ENCODE assay signal across 31 cellular contexts in genomic region chr3:159219231-159219630, GRCh38.
"Had no signal": no experiment of that assay in that cellular context is flagged by ENCODE, and none has a peak within 500 bp of the region (broad histone marks: within the 10 kb centered on the region; RNA-seq: fewer than 3 reads in every experiment).

No MANE protein-coding gene starts in this region.

- DNase-seq: activated B cell treated with CpG ODN at 0.5 μM for 24 hours; activated CD4-positive, alpha-beta memory T cell treated with anti-CD3 and anti-CD28 coated beads for 36 hours; activated CD4-positive, alpha-beta T cell treated with anti-CD3 and anti-CD28 coated beads for 4 hours; activated CD4-positive, alpha-beta T cell treated with anti-CD3 and anti-CD28 coated beads, Interleukin-2, amount 10 ng/mL, durations not matched to agents 24 days and 14 days; activated CD4-positive, alpha-beta T cell treated with anti-CD3 and anti-CD28 coated beads, Interleukin-2, amount 50 U/mL, for 1 hour; activated CD4-positive, alpha-beta T cell treated with anti-CD3 and anti-CD28 coated beads, Interleukin-2, amount 50 U/mL, for 4 hours; activated CD4-positive, CD25-positive, alpha-beta regulatory T cell treated with anti-CD3 and anti-CD28 coated beads, Interleukin-2, amount 50 U/mL, for 72 hours; activated CD8-positive, alpha-beta memory T cell treated with anti-CD3 and anti-CD28 coated beads, Interleukin-2, amount 50 U/mL, for 4 hours; activated CD8-positive, alpha-beta T cell treated with anti-CD3 and anti-CD28 coated beads for 36 hours; activated effector memory CD4-positive, alpha-beta T cell treated with anti-CD3 and anti-CD28 coated beads, Interleukin-2, amount 50 U/mL, for 16 hours; activated gamma-delta T cell treated with Interleukin-2 at 50 U/mL for 16 hours; activated naive CD4-positive, alpha-beta T cell; activated naive CD4-positive, alpha-beta T cell treated with anti-CD3 and anti-CD28 coated beads for 36 hours; activated naive CD4-positive, alpha-beta T cell treated with anti-CD3 and anti-CD28 coated beads, Interleukin-2, amount 50 U/mL, for 16 hours; activated naive CD8-positive, alpha-beta T cell treated with anti-CD3 and anti-CD28 coated beads for 36 hours; activated T-cell treated with anti-CD3 and anti-CD28 coated beads for 4 hours; activated T-cell treated with anti-CD3 and anti-CD28 coated beads, Interleukin-2, amount 50 U/mL, for 1 hour; activated T-cell treated with anti-CD3 and anti-CD28 coated beads, Interleukin-2, amount 50 U/mL, for 4 hours; activated T-cell treated with anti-CD3 and anti-CD28 coated beads, Interleukin-2, amount 50 U/mL, for 72 hours; adrenal gland; amniotic stem cell; aorta; body of pancreas; brain microvascular endothelial cell; central memory CD4-positive, alpha-beta T cell; T-helper 2 cell; T-helper 9 cell had no signal

- H3K27ac ChIP-seq: adrenal gland, body of pancreas, brain microvascular endothelial cell, breast epithelium, VCaP had no signal

- H3K27me3 ChIP-seq: adrenal gland, body of pancreas, brain microvascular endothelial cell, breast epithelium had no signal

- ATAC-seq: activated CD8-positive, alpha-beta T cell treated with anti-CD3 and anti-CD28 coated beads for 36 hours; activated naive CD4-positive, alpha-beta T cell treated with anti-CD3 and anti-CD28 coated beads, Interleukin-2, amount 50 U/mL, for 72 hours; activated T-cell treated with anti-CD3 and anti-CD28 coated beads, Interleukin-2, amount 50 U/mL, for 4 hours; activated T-cell treated with anti-CD3 and anti-CD28 coated beads, Interleukin-2, amount 50 U/mL, for 72 hours; activated T-helper 17 cell treated with anti-CD3 and anti-CD28 coated beads, Interleukin-2, amount 50 U/mL, for 72 hours; body of pancreas had no signal

- H3K4me3 ChIP-seq: adrenal gland, body of pancreas, breast epithelium had no signal

- H3K36me3 ChIP-seq: adrenal gland, brain microvascular endothelial cell, breast epithelium had no signal

- H3K9me3 ChIP-seq: adrenal gland, body of pancreas, breast epithelium had no signal

- H3K4me1 ChIP-seq: adrenal gland, body of pancreas, breast epithelium had no signal
